Comparison of ENCODE assay signal across 8 cellular contexts in genomic region chr17:64836623-64837017, GRCh38.
DNase-seq lines count a peak whose midpoint lies in the region; ATAC-seq, FAIRE-seq and TF ChIP-seq lines count a peak whose summit lies in the region.
"Not testable (repeated sequence)": the region's sequence is repeated elsewhere in the genome, so short reads cannot be mapped to it uniquely, and the experiment has no call there.

No MANE protein-coding gene starts in this region.

- H3K27ac Mint-ChIP-seq in activated CD4-positive, alpha-beta memory T cell treated with anti-CD3 and anti-CD28 coated beads, Interleukin-2, amount 10 ng/mL, durations not matched to agents 7 days and 5 days = peak overlapping the region; percentile 78
- H3K27ac Mint-ChIP-seq in progenitor cell of endocrine pancreas = peak overlapping the region; percentile 51

- not testable (repeated sequence) for TF ChIP-seq CTCF in A549 (IDR thresholded peaks at IDR 0.05); coronary artery (IDR thresholded peaks at IDR 0.05); progenitor cell of endocrine pancreas (IDR thresholded peaks at IDR 0.05; ENCODE audit: unreplicated experiment)

- FAIRE-seq in A549 (lab: Jason Lieb, UNC) = not testable (repeated sequence)

- CTCF ChIA-PET in A549 (lab: Yijun Ruan, JAX) = not testable (repeated sequence)
- CTCF ChIA-PET in activated CD4-positive, alpha-beta memory T cell treated with anti-CD3 and anti-CD28 coated beads, Interleukin-2, amount 10 ng/mL, durations not matched to agents 7 days and 5 days (lab: Charles Lee) = interaction anchor here (1.8 kb wide), 1 partner anchor 60 kb away, joined by 8 read pairs; no protein-coding TSS in a partner anchor

- H3K4me1 Mint-ChIP-seq in activated CD4-positive, alpha-beta memory T cell treated with anti-CD3 and anti-CD28 coated beads, Interleukin-2, amount 10 ng/mL, durations not matched to agents 7 days and 5 days = peaks cover 19% of the 10 kb centered on the region
- not testable (repeated sequence) for H3K4me1 Mint-ChIP-seq in progenitor cell of endocrine pancreas (ENCODE audit: low read depth)

- not testable (repeated sequence) for H3K36me3 ChIP-seq in MG63; iPS-18a (ENCODE audit: control insufficient read depth, low read depth, low read length)

- not testable (repeated sequence) for H3K9me3 Mint-ChIP-seq in activated CD4-positive, alpha-beta memory T cell treated with anti-CD3 and anti-CD28 coated beads, Interleukin-2, amount 10 ng/mL, durations not matched to agents 7 days and 5 days; progenitor cell of endocrine pancreas (ENCODE audit: low read depth)

- H3K27me3 Mint-ChIP-seq in activated CD4-positive, alpha-beta memory T cell treated with anti-CD3 and anti-CD28 coated beads, Interleukin-2, amount 10 ng/mL, durations not matched to agents 7 days and 5 days; progenitor cell of endocrine pancreas: not testable (repeated sequence)

- DNase-seq in A549 (ENCODE audit: low read depth in 1 of 2, low spot score in 1 of 2) = peak; percentile 27 to 35
- peak; percentile 16 for DNase-seq in MG63
- peak; percentile 50 for DNase-seq in activated CD4-positive, alpha-beta memory T cell treated with anti-CD3 and anti-CD28 coated beads, Interleukin-2, amount 10 ng/mL, durations not matched to agents 7 days and 5 days
- DNase-seq in coronary artery (ENCODE audit: low spot score); progenitor cell of endocrine pancreas (ENCODE audit: low spot score, unreplicated experiment): not testable (repeated sequence)

- POLR2A ChIA-PET in A549 (lab: Yijun Ruan, JAX) = not testable (repeated sequence)
- POLR2A ChIA-PET in activated CD4-positive, alpha-beta memory T cell treated with anti-CD3 and anti-CD28 coated beads, Interleukin-2, amount 10 ng/mL, durations not matched to agents 7 days and 5 days (lab: Charles Lee) = interaction anchor here (1.8 kb wide), 1 partner anchor 56 kb away, joined by 9 read pairs; no protein-coding TSS in a partner anchor

- H3K36me3 Mint-ChIP-seq in activated CD4-positive, alpha-beta memory T cell treated with anti-CD3 and anti-CD28 coated beads, Interleukin-2, amount 10 ng/mL, durations not matched to agents 7 days and 5 days (ENCODE audit: low read depth) = peaks cover 17% of the 10 kb centered on the region
- not testable (repeated sequence) for H3K36me3 Mint-ChIP-seq in progenitor cell of endocrine pancreas (ENCODE audit: insufficient read depth)

- TF ChIP-seq POLR2A in A549 (IDR thresholded peaks at IDR 0.05; ENCODE audit: low read length) = not testable (repeated sequence)

- H3K9me3 ChIP-seq in A549; MG63; iPS-18a (ENCODE audit: control insufficient read depth, low read depth, low read length): not testable (repeated sequence)

- peak overlapping the region; percentile 32 for H3K9ac ChIP-seq in iPS-18a (ENCODE audit: low read length)

- peak overlapping the region; percentile 65 for H3K4me3 ChIP-seq in A549
- peak overlapping the region; percentile 80 for H3K4me3 ChIP-seq in MG63
- peak overlapping the region; percentile 86 for H3K4me3 ChIP-seq in coronary artery
- H3K4me3 ChIP-seq in iPS-18a (ENCODE audit: low read length) = peak overlapping the region; percentile 69

- peak overlapping the region; percentile 89 for H3K4me3 Mint-ChIP-seq in activated CD4-positive, alpha-beta memory T cell treated with anti-CD3 and anti-CD28 coated beads, Interleukin-2, amount 10 ng/mL, durations not matched to agents 7 days and 5 days
- peak overlapping the region; percentile 88 for H3K4me3 Mint-ChIP-seq in progenitor cell of endocrine pancreas (ENCODE audit: low read depth)

- H3K4me1 ChIP-seq in A549; iPS-18a (ENCODE audit: control insufficient read depth, low read depth, low read length): not testable (repeated sequence)

- peak overlapping the region; percentile 87 for H3K4me2 ChIP-seq in A549

- 2% methylated on average over 19 of the region's 32 CpGs for WGBS in A549 (ENCODE audit: missing lambda C conversion rate)

- H3K27ac ChIP-seq in A549 (peak overlapping the region; percentile 72 to 93), coronary artery (peak overlapping the region; percentile 84 to 95)
- H3K27ac ChIP-seq in iPS-18a (ENCODE audit: low read length) = not testable (repeated sequence)

- H3K27me3 ChIP-seq in MG63; iPS-18a (ENCODE audit: control insufficient read depth, insufficient read depth, low read length): not testable (repeated sequence)

- not testable (repeated sequence) for TF ChIP-seq RAD21 in A549 (conservative IDR thresholded peaks at IDR 0.05 in 1 of 2, IDR thresholded peaks at IDR 0.05 in 1 of 2)

- peak; percentile 61 to 79 for ATAC-seq in A549
- peak; percentile 28 for ATAC-seq in GM18873 (IDR thresholded peaks at IDR 0.05; ENCODE audit: low FRiP score, unreplicated experiment)
- ATAC-seq in HG02798 (IDR thresholded peaks at IDR 0.05; ENCODE audit: poor library complexity, unreplicated experiment) = peak; percentile 33

- TF ChIP-seq EP300 in A549 (IDR thresholded peaks at IDR 0.05) = not testable (repeated sequence)
